22 cellular contexts compared by ENCODE assay signal in genomic region chr11:110988731-110989130, GRCh38.
DNase-seq lines count a peak whose midpoint lies in the region; ATAC-seq, FAIRE-seq and TF ChIP-seq lines count a peak whose summit lies in the region.
"Had no signal": no experiment of that assay in that cellular context is flagged by ENCODE, and none has a peak within 500 bp of the region (broad histone marks: within the 10 kb centered on the region; RNA-seq: fewer than 3 reads in every experiment).

No MANE protein-coding gene starts in this region.

- no peaks in the 10 kb centered on the region for H4K20me1 ChIP-seq in astrocyte (ENCODE audit: insufficient read depth, low read length)
- H4K20me1 ChIP-seq: BLaER1 treated with 17β-estradiol and CSF1 and Interleukin-3, amounts not matched to agents 10 nM and 100 nM had no signal

- no peak overlapping the region for H3K4me2 ChIP-seq in astrocyte (ENCODE audit: low read length)
- H3K4me2 ChIP-seq: BLaER1 treated with 17β-estradiol and CSF1 and Interleukin-3, amounts not matched to agents 10 nM and 100 nM had no signal

- H3K9me3 Mint-ChIP-seq in astrocyte (ENCODE audit: unreplicated experiment) = peaks cover 2% of the 10 kb centered on the region
- H3K9me3 Mint-ChIP-seq: CD14-positive monocyte; CD8-positive, alpha-beta memory T cell had no signal

- no peak overlapping the region for H3K27ac Mint-ChIP-seq in astrocyte (ENCODE audit: unreplicated experiment)
- H3K27ac Mint-ChIP-seq: B cell; CD4-positive, alpha-beta T cell; CD8-positive, alpha-beta memory T cell had no signal

- no peaks in the 10 kb centered on the region for H3K36me3 ChIP-seq in astrocyte (ENCODE audit: insufficient read depth, low read length)
- no peaks in the 10 kb centered on the region for H3K36me3 ChIP-seq in subcutaneous abdominal adipose tissue (ENCODE audit: control insufficient read depth in 5 of 5, insufficient read depth in 5 of 5, low read length in 5 of 5)
- no peaks in the 10 kb centered on the region for H3K36me3 ChIP-seq in BE2C
- H3K36me3 ChIP-seq: BLaER1 treated with 17β-estradiol and CSF1 and Interleukin-3, amounts not matched to agents 10 nM and 100 nM had no signal

- no peaks in the 10 kb centered on the region for H3K9me3 ChIP-seq in astrocyte (ENCODE audit: insufficient read depth, low read depth, low read length)
- no peaks in the 10 kb centered on the region for H3K9me3 ChIP-seq in subcutaneous abdominal adipose tissue (ENCODE audit: control insufficient read depth in 5 of 5, low read length in 5 of 5)
- H3K9me3 ChIP-seq in BE2C = no peaks in the 10 kb centered on the region
- H3K9me3 ChIP-seq: BLaER1 treated with 17β-estradiol and CSF1 and Interleukin-3, amounts not matched to agents 10 nM and 100 nM had no signal

- peaks cover 5% of the 10 kb centered on the region for H3K27me3 Mint-ChIP-seq in astrocyte (ENCODE audit: low read depth, unreplicated experiment)

- peaks cover 4% of the 10 kb centered on the region for H3K4me1 ChIP-seq in astrocyte (ENCODE audit: insufficient read depth, low read length)
- peaks cover 0 to 40% (median 34%) of the 10 kb centered on the region in 5 donors for H3K4me1 ChIP-seq in subcutaneous abdominal adipose tissue (ENCODE audit: control insufficient read depth in 5 of 5, insufficient read depth in 5 of 5, low read length in 5 of 5)
- H3K4me1 ChIP-seq in BE2C = no peaks in the 10 kb centered on the region
- H3K4me1 ChIP-seq: BLaER1 treated with 17β-estradiol and CSF1 and Interleukin-3, amounts not matched to agents 10 nM and 100 nM had no signal

- H3K27me3 ChIP-seq in astrocyte (ENCODE audit: insufficient read depth, low read length) (no peaks in the 10 kb centered on the region), subcutaneous abdominal adipose tissue (ENCODE audit: control insufficient read depth in 5 of 5, insufficient read depth in 4 of 5, low read length in 5 of 5) (no peaks in the 10 kb centered on the region), BE2C (no peaks in the 10 kb centered on the region)
- H3K27me3 ChIP-seq: BLaER1 treated with 17β-estradiol and CSF1 and Interleukin-3, amounts not matched to agents 10 nM and 100 nM had no signal

- no peak overlapping the region for H3K9ac ChIP-seq in astrocyte (ENCODE audit: low read length)
- H3K9ac ChIP-seq in subcutaneous abdominal adipose tissue (ENCODE audit: low read length in 5 of 5) = no peak overlapping the region
- H3K9ac ChIP-seq: BLaER1 treated with 17β-estradiol and CSF1 and Interleukin-3, amounts not matched to agents 10 nM and 100 nM; GM23248 had no signal

- no peak overlapping the region for H3K4me3 Mint-ChIP-seq in astrocyte (ENCODE audit: unreplicated experiment)
- H3K4me3 Mint-ChIP-seq: B cell; CD14-positive monocyte; CD4-positive, alpha-beta T cell; CD8-positive, alpha-beta memory T cell had no signal

- no peaks in the 10 kb centered on the region for H3K79me2 ChIP-seq in astrocyte (ENCODE audit: insufficient read depth, low read length)

- no peak overlapping the region for H3K27ac ChIP-seq in astrocyte (ENCODE audit: low read depth, low read length)
- H3K27ac ChIP-seq in subcutaneous abdominal adipose tissue (ENCODE audit: low read depth, low read length) = peak overlapping the region; percentile 76
- H3K27ac ChIP-seq: BLaER1 treated with 17β-estradiol and CSF1 and Interleukin-3, amounts not matched to agents 10 nM and 100 nM; GM23248 had no signal

- peaks cover 8% of the 10 kb centered on the region for H3K4me1 Mint-ChIP-seq in astrocyte (ENCODE audit: low read depth, unreplicated experiment)
- H3K4me1 Mint-ChIP-seq: B cell; CD8-positive, alpha-beta memory T cell had no signal

- FAIRE-seq in astrocyte (lab: Jason Lieb, UNC) = no peak
- FAIRE-seq: D721Med, GM12878, GM19239, H1 had no signal

- TF ChIP-seq CTCF in astrocyte (IDR thresholded peaks at IDR 0.05; ENCODE audit: insufficient read depth, low read depth, low read length) = no peak
- TF ChIP-seq CTCF in fibroblast of the aortic adventitia (IDR thresholded peaks at IDR 0.05; ENCODE audit: insufficient read depth, low read length) = no peak
- TF ChIP-seq CTCF in BE2C (IDR thresholded peaks at IDR 0.05; ENCODE audit: low read depth, low read length) = no peak

- H3K36me3 Mint-ChIP-seq in astrocyte (ENCODE audit: low read depth, unreplicated experiment) = no peaks in the 10 kb centered on the region
- H3K36me3 Mint-ChIP-seq: CD14-positive monocyte; CD8-positive, alpha-beta memory T cell had no signal

- DNase-seq in astrocyte (ENCODE audit: low read depth) = peak; percentile 38
- DNase-seq in fibroblast of the aortic adventitia (ENCODE audit: low read depth) = peak; percentile 92
- no peak for DNase-seq in BE2C
- DNase-seq in NK-92 (lab: John Stamatoyannopoulos, UW; ENCODE audit: unreplicated experiment) = no peak
- DNase-seq: CD4-positive, alpha-beta T cell; CD8-positive, alpha-beta memory T cell; DMS 273 treated with DMSO at 0.1 percent for 48 hours; DMS79; EL; GDM1; GM23248; H7; HCEC 1CT had no signal

- H3K4me3 ChIP-seq in astrocyte (ENCODE audit: insufficient read depth, low read depth, low read length) = no peak overlapping the region
- no peak overlapping the region for H3K4me3 ChIP-seq in fibroblast of the aortic adventitia (ENCODE audit: low read depth, low read length)
- H3K4me3 ChIP-seq in subcutaneous abdominal adipose tissue (ENCODE audit: low read depth in 1 of 5, low read length in 5 of 5) = no peak overlapping the region
- H3K4me3 ChIP-seq in BE2C (ENCODE audit: low read depth, low read length) = no peak overlapping the region
- H3K4me3 ChIP-seq: BLaER1 treated with 17β-estradiol and CSF1 and Interleukin-3, amounts not matched to agents 10 nM and 100 nM; GM12878; GM23248 had no signal

- no peak for ATAC-seq in HG03095 (IDR thresholded peaks at IDR 0.05; ENCODE audit: unreplicated experiment)
- ATAC-seq: GM12878 had no signal

- no peak overlapping the region for H2AFZ ChIP-seq in astrocyte (ENCODE audit: low read depth, low read length)
- H2AFZ ChIP-seq: GM23248 had no signal

Comparison
In these comparisons a context has a peak if more than half of its experiments do, and no peak if none do; other contexts are left out.
1. DNase-seq: peak in astrocyte (single experiment) and fibroblast of the aortic adventitia (single experiment); none in BE2C (single experiment) and NK-92 (single experiment).